Comparison of ENCODE assay signal across 2 cellular contexts in genomic region chr15:63763476-63764123, GRCh38.
TF ChIP-seq lines count a peak whose summit lies in the region.

No MANE protein-coding gene starts in this region.

TF ChIP-seq in SK-N-SH, 30 proteins besides CTCF, POLR2A, EP300 and RAD21 (continued from another document):
- TF ChIP-seq ZBTB33 (IDR thresholded peaks at IDR 0.05; ENCODE audit: borderline replicate concordance, low read depth) (no peak), TCF12 (IDR thresholded peaks at IDR 0.05) (0 out of 2 replicates have a peak, but pooled peaks have one; percentile 15), MXI1 (IDR thresholded peaks at IDR 0.05; ENCODE audit: low read depth, low read length) (no peak)
TF ChIP-seq in SK-N-SH: peak in this region for 1.

TF ChIP-seq in SK-N-SH treated with all-trans-retinoic acid at 6 μM for 48 hours, 23 proteins besides CTCF, POLR2A, EP300 and RAD21 (continued from another document):
- no peak for TF ChIP-seq TSHZ2 (CRISPR knock-in tag; IDR thresholded peaks at IDR 0.05)
- TF ChIP-seq BACH2 (CRISPR knock-in tag; IDR thresholded peaks at IDR 0.05; ENCODE audit: borderline replicate concordance): no peak
- TF ChIP-seq ZNF8 (CRISPR knock-in tag; IDR thresholded peaks at IDR 0.05): no peak
